21 cellular contexts compared by ENCODE assay signal in the genomic region with DNA sequence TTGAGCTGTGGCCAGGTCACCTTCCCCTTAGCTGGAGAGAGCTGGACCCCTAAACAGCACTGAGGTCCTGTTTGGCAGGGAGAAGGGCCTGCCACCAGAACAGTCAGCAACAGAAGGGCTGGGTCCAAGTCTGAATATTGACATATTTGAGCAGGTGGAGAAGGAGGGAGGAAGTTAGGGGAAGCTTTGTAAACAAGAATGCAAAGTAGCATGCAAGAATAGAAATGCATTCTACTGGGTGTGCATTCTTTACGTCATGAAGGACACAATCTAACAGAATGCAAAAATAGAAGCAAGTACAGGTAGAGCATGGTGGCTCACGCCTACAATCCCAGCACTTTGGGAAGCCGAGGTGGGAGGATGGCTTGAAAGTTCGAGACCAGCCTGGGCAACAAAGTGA.
DNase-seq lines count a peak whose midpoint lies in the region; ATAC-seq, FAIRE-seq and TF ChIP-seq lines count a peak whose summit lies in the region.
"Had no signal": no experiment of that assay in that cellular context is flagged by ENCODE, and none has a peak within 500 bp of the region (broad histone marks: within the 10 kb centered on the region; RNA-seq: fewer than 3 reads in every experiment).

No MANE protein-coding gene starts in this region.

- H3K4me2 ChIP-seq in A549: no peak overlapping the region

- H3K4me1 Mint-ChIP-seq in nephron: peaks cover 30% of the 10 kb centered on the region

- DNase-seq in A549 (ENCODE audit: low read depth in 1 of 2, low spot score in 1 of 2) (no peak), NCI-H526 treated with DMSO at 0.1 percent for 48 hours (lab: John Stamatoyannopoulos, UW) (peak; percentile 30), germinal center (ENCODE audit: low spot score) (peak; percentile 64), medulla oblongata (ENCODE audit: extremely low spot score) (no peak), lower leg skin (ENCODE audit: low spot score in 2 of 2) (no peak), NOMO-1 treated with dmso at 0.1 percent for 144 hours (lab: John Stamatoyannopoulos, UW; ENCODE audit: unreplicated experiment) (no peak), NCI-H226 (no peak)
- DNase-seq: KBM-7, NCI-H1092, NCI-H1694, NCI-H2107, NCI-H446, NCI-H748 treated with DMSO at 0.1 percent for 48 hours, SIG-M5, SW 1271 had no signal

- POLR2A ChIA-PET in A549 (lab: Yijun Ruan, JAX): no interaction called here

- peak overlapping the region; percentile 83 to 94 (median 93) for H3K27ac Mint-ChIP-seq in nephron

- TF ChIP-seq POLR2A in A549 (IDR thresholded peaks at IDR 0.05; ENCODE audit: low read length) (no peak), lower leg skin (IDR thresholded peaks at IDR 0.05) (no peak)

- no peak for FAIRE-seq in A549 (lab: Jason Lieb, UNC)
- FAIRE-seq: GM12878, HTR-8/SVneo had no signal

- CTCF ChIA-PET in A549 (lab: Yijun Ruan, JAX): no interaction called here

- no peaks in the 10 kb centered on the region for H3K36me3 Mint-ChIP-seq in nephron (ENCODE audit: low read depth)

- H3K27me3 Mint-ChIP-seq in nephron (ENCODE audit: low read depth): no peaks in the 10 kb centered on the region

- TF ChIP-seq CTCF in A549 (IDR thresholded peaks at IDR 0.05) (no peak), nephron (IDR thresholded peaks at IDR 0.05; ENCODE audit: unreplicated experiment in 3 of 3) (no peak), lower leg skin (IDR thresholded peaks at IDR 0.05) (no peak)

- no peak overlapping the region for H3K4me3 Mint-ChIP-seq in nephron

- no peaks in the 10 kb centered on the region for H3K9me3 ChIP-seq in A549

- ATAC-seq in A549: no peak
- ATAC-seq: GM12878, HCT116, Panc1 had no signal

- no peak for TF ChIP-seq EP300 in A549 (IDR thresholded peaks at IDR 0.05)

- 72% methylated on average over 4 of the region's 4 CpGs for WGBS in A549 (ENCODE audit: missing lambda C conversion rate)
- 82 to 90% methylated on average over 4 of the region's 4 CpGs for WGBS in lower leg skin, 2 donors

- H3K4me3 ChIP-seq in A549 (no peak overlapping the region), lower leg skin (ENCODE audit: low read depth, poor library complexity, severe bottlenecking) (no peak overlapping the region)
- H3K4me3 ChIP-seq: GM12878 had no signal

- H3K4me1 ChIP-seq in A549: peaks cover 56% of the 10 kb centered on the region

- TF ChIP-seq RAD21 in A549 (conservative IDR thresholded peaks at IDR 0.05 in 1 of 2, IDR thresholded peaks at IDR 0.05 in 1 of 2): no peak

- H3K9me3 Mint-ChIP-seq in nephron: no peaks in the 10 kb centered on the region

- intact Hi-C loops in lower leg skin (cut with DNase I; ENCODE audit: low total_unique reads): no loop called here

- peak overlapping the region; percentile 86 to 88; a peak in 5 of 6 replicates for H3K27ac ChIP-seq in A549
- H3K27ac ChIP-seq: C4-2B had no signal

TF ChIP-seq in A549, 52 proteins besides CTCF, POLR2A, EP300 and RAD21:
- no peak for TF ChIP-seq PHF8 (IDR thresholded peaks at IDR 0.05; ENCODE audit: borderline replicate concordance, low read depth)
- TF ChIP-seq ZC3H11A (IDR thresholded peaks at IDR 0.05): no peak
- no peak for TF ChIP-seq MAFK (IDR thresholded peaks at IDR 0.05; ENCODE audit: partially characterized antibody)
- no peak for TF ChIP-seq BHLHE40 (IDR thresholded peaks at IDR 0.05; ENCODE audit: low read depth, low read length)
- TF ChIP-seq HEYL (CRISPR knock-in tag; IDR thresholded peaks at IDR 0.05): no peak
- TF ChIP-seq NR3C1 (IDR thresholded peaks at IDR 0.05): no peak
- TF ChIP-seq SMC3 (IDR thresholded peaks at IDR 0.05): no peak
- TF ChIP-seq, protein P1, sequence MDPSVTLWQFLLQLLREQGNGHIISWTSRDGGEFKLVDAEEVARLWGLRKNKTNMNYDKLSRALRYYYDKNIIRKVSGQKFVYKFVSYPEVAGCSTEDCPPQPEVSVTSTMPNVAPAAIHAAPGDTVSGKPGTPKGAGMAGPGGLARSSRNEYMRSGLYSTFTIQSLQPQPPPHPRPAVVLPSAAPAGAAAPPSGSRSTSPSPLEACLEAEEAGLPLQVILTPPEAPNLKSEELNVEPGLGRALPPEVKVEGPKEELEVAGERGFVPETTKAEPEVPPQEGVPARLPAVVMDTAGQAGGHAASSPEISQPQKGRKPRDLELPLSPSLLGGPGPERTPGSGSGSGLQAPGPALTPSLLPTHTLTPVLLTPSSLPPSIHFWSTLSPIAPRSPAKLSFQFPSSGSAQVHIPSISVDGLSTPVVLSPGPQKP (IDR thresholded peaks at IDR 0.05; ENCODE audit: low read depth, low read length): no peak
- no peak for TF ChIP-seq ESRRA (IDR thresholded peaks at IDR 0.05; ENCODE audit: borderline replicate concordance, low read length)
- no peak for TF ChIP-seq NFE2L2 (conservative IDR thresholded peaks at IDR 0.05; ENCODE audit: low read length)
- no peak for TF ChIP-seq EHMT2 (IDR thresholded peaks at IDR 0.05; ENCODE audit: low read depth)
- TF ChIP-seq HOXB13 (CRISPR knock-in tag; IDR thresholded peaks at IDR 0.05; ENCODE audit: low read depth): no peak
- no peak for TF ChIP-seq FOSB (CRISPR knock-in tag; IDR thresholded peaks at IDR 0.05)

Comparison
In these comparisons a context has a peak if more than half of its experiments do, and no peak if none do; other contexts are left out.
1. DNase-seq: peak in NCI-H526 treated with DMSO at 0.1 percent for 48 hours (single experiment) and germinal center (single experiment); none in A549 (0 of 2), medulla oblongata (single experiment), lower leg skin (0 of 2), NOMO-1 treated with dmso at 0.1 percent for 144 hours (single experiment) and NCI-H226 (single experiment).